Comparison of ENCODE assay signal across 9 cellular contexts in genomic region chr7:101094791-101095375, GRCh38. TPM values are rescaled to one million over a fixed set of nuclear protein-coding genes. Genes with fewer than 3 reads are reported as not detected.
A peak's percentile ranks its signal among the peaks of the same experiment; 100 is the strongest.
DNase-seq lines count a peak whose midpoint lies in the region; ATAC-seq, FAIRE-seq and TF ChIP-seq lines count a peak whose summit lies in the region.
"Had no signal": no experiment of that assay in that cellular context is flagged by ENCODE, and none has a peak within 500 bp of the region (broad histone marks: within the 10 kb centered on the region; RNA-seq: fewer than 3 reads in every experiment).

No MANE protein-coding gene starts in this region.

- H3K36me3 ChIP-seq in RWPE2 (ENCODE audit: low read depth), result peaks cover 7% of the 10 kb centered on the region
- H3K36me3 ChIP-seq in H1 (ENCODE audit: control insufficient read depth in 2 of 4, insufficient read depth in 4 of 4, low read length in 3 of 4), result peaks cover 0 to 2% (median 0%) of the 10 kb centered on the region in 4 experiments; a peak in 1 of 8 replicates
- H3K36me3 ChIP-seq: HAP-1 had no signal

- H4K5ac ChIP-seq in H1 (ENCODE audit: insufficient read length, low read depth, low read length), result no peak overlapping the region

- peaks cover 39 to 54% of the 10 kb centered on the region in 2 donors for H3K4me1 Mint-ChIP-seq in natural killer cell

- no peak overlapping the region for H2BK5ac ChIP-seq in H1 (ENCODE audit: low read depth, low read length)

- no peaks in the 10 kb centered on the region for H3K79me2 ChIP-seq in H1 (ENCODE audit: control insufficient read depth in 1 of 2, insufficient read depth in 2 of 2, low read length in 2 of 2)

- H3K36me3 Mint-ChIP-seq in natural killer cell, result no peaks in the 10 kb centered on the region

- peak overlapping the region; percentile 74 for H3K27ac ChIP-seq in RWPE2 (ENCODE audit: poor library complexity, severe bottlenecking)
- H3K27ac ChIP-seq in H1 (ENCODE audit: low read depth, low read length), result no peak overlapping the region

- no peak overlapping the region for H4K8ac ChIP-seq in H1 (ENCODE audit: extremely low read depth, insufficient read depth, low read length)

- H3K4me1 ChIP-seq in RWPE2 (ENCODE audit: insufficient read depth, poor library complexity, severe bottlenecking), result peaks cover 18% of the 10 kb centered on the region
- H3K4me1 ChIP-seq in H1 (replicated peaks in 1 of 4; ENCODE audit: control insufficient read depth in 3 of 4, insufficient read depth in 4 of 4, low read length in 3 of 4), result peaks cover 0 to 6% (median 3%) of the 10 kb centered on the region in 4 experiments; a peak in 4 of 7 replicates

- no peak overlapping the region for H3K9ac ChIP-seq in H1 (replicated peaks in 1 of 4; ENCODE audit: extremely low read depth in 1 of 4, low read depth in 3 of 4, low read length in 3 of 4)

- peak overlapping the region; percentile 68 to 73 for H3K27ac Mint-ChIP-seq in natural killer cell

- no peak overlapping the region for H2AK5ac ChIP-seq in H1 (ENCODE audit: low read depth, low read length)

- H3K9me3 Mint-ChIP-seq in natural killer cell, result no peaks in the 10 kb centered on the region

- H4K91ac ChIP-seq in H1 (replicated peaks; ENCODE audit: insufficient read length, low read length), result no peak overlapping the region

- H4K20me1 ChIP-seq in H1 (replicated peaks in 1 of 2; ENCODE audit: control insufficient read depth in 1 of 2, insufficient read depth in 2 of 2, low read length in 2 of 2), result no peaks in the 10 kb centered on the region

- no peak overlapping the region for H3K56ac ChIP-seq in H1 (replicated peaks; ENCODE audit: insufficient read length, low read depth, low read length)

- H3K79me1 ChIP-seq in H1 (ENCODE audit: low read depth, low read length), result peaks cover 1% of the 10 kb centered on the region

- POLR2A ChIA-PET in H1 (lab: Charles Lee; ENCODE audit: partially characterized antibody), result interaction anchor here (0.7 to 1.7 kb wide), 6 partner anchors 10 to 77 kb away, joined by 3 to 8 read pairs (median 3); partner anchors contain the start of gene TRIM56

- 46% methylated on average over 10 of the region's 12 CpGs; no CpG with 5 or more reads in 1 of the 2 experiments for WGBS in H1 (ENCODE audit: extremely low coverage in 1 of 2, insufficient coverage in 1 of 2, insufficient read length in 1 of 2, insufficient replicate concordance in 2 of 2, low coverage in 1 of 2, low lambda C conversion rate in 2 of 2, missing lambda C conversion rate in 1 of 2), 2 experiments

- H3K9me3 ChIP-seq in RWPE2 (ENCODE audit: severe bottlenecking), result no peaks in the 10 kb centered on the region
- peaks cover 0 to 6% of the 10 kb centered on the region in 2 experiments; a peak in 1 of 4 replicates for H3K9me3 ChIP-seq in H1 (ENCODE audit: insufficient read depth in 2 of 2, low read depth in 1 of 2, low read length in 1 of 2)
- H3K9me3 ChIP-seq: HAP-1 had no signal

- TF ChIP-seq CTCF in GM12872 (IDR thresholded peaks at IDR 0.05; ENCODE audit: insufficient read depth, low read depth, low read length) (peak; percentile 68), RWPE2 (IDR thresholded peaks at IDR 0.05; ENCODE audit: poor library complexity, severe bottlenecking) (peak; percentile 47), H1 (IDR thresholded peaks at IDR 0.05; ENCODE audit: control extremely low read depth in 1 of 3, insufficient read depth in 1 of 3, low read depth in 1 of 3, low read length in 3 of 3) (peak; percentile 73 to 78 (median 75)), natural killer cell (IDR thresholded peaks at IDR 0.05) (no peak)

- no peaks in the 10 kb centered on the region for H3K23me2 ChIP-seq in H1 (ENCODE audit: low read depth, low read length)

- TF ChIP-seq POLR2A in H1 (IDR thresholded peaks at IDR 0.05; ENCODE audit: control extremely low read depth in 1 of 2, low read depth in 2 of 2, low read length in 2 of 2), result no peak

- H2BK12ac ChIP-seq in H1 (ENCODE audit: low read depth, low read length), result no peak overlapping the region

- no peak overlapping the region for H2BK20ac ChIP-seq in H1 (ENCODE audit: low read length)

- no peak overlapping the region for H2BK120ac ChIP-seq in H1 (replicated peaks; ENCODE audit: low read depth, low read length)

- no peak overlapping the region for H3K18ac ChIP-seq in H1 (ENCODE audit: extremely low read depth, low read length)

- no peak overlapping the region for H3K4ac ChIP-seq in H1 (replicated peaks; ENCODE audit: insufficient read length, low read depth, low read length)

- CTCF ChIA-PET in H1 (lab: Charles Lee; ENCODE audit: partially characterized antibody), result interaction anchor here (0.6 to 3.3 kb wide), 35 partner anchors 8 to 1238 kb away, joined by 3 to 25 read pairs (median 4); partner anchors contain the start of genes SERPINE1 and TRIM56

- FAIRE-seq in A204.1 (lab: Jason Lieb, UNC), result peak; percentile 71
- peak; percentile 62 for FAIRE-seq in H1 (lab: Jason Lieb, UNC)

- H3K4me2 ChIP-seq in H1 (ENCODE audit: insufficient read depth in 1 of 2, low read depth in 2 of 2, low read length in 2 of 2), result no peak overlapping the region

- intact Hi-C loops in natural killer cell (cut with micrococcal nuclease), result no loop called here

- H2AFZ ChIP-seq in H1 (ENCODE audit: low read length), result no peak overlapping the region

- H3K4me3 ChIP-seq in RWPE2 (ENCODE audit: severe bottlenecking), result no peak overlapping the region
- no peak overlapping the region for H3K4me3 ChIP-seq in H1 (ENCODE audit: extremely low read depth in 1 of 4, insufficient read depth in 2 of 4, low read depth in 3 of 4, low read length in 4 of 4)
- H3K4me3 ChIP-seq: HAP-1 had no signal

- H3K27me3 Mint-ChIP-seq in natural killer cell (ENCODE audit: low read depth in 2 of 2), result no peaks in the 10 kb centered on the region

- H2BK15ac ChIP-seq in H1 (ENCODE audit: low read length), result no peak overlapping the region

- no peak overlapping the region for H3K4me3 Mint-ChIP-seq in natural killer cell

- TF ChIP-seq EP300 in H1 (IDR thresholded peaks at IDR 0.05; ENCODE audit: borderline replicate concordance in 1 of 2, low read depth in 2 of 2, low read length in 2 of 2), result no peak

- TF ChIP-seq RAD21 in H1 (IDR thresholded peaks at IDR 0.05 in 1 of 2, conservative IDR thresholded peaks at IDR 0.05 in 1 of 2; ENCODE audit: low read depth in 2 of 2, low read length in 2 of 2), result peak; percentile 67 to 75

- DNase-seq in RWPE2 (ENCODE audit: low spot score) (no peak), H1 (ENCODE audit: low read depth in 1 of 2, low spot score in 2 of 2) (peak; percentile 51 to 92), natural killer cell (no peak), epidermal melanocyte (ENCODE audit: insufficient read length, low spot score) (no peak)

- no peak overlapping the region for H3K14ac ChIP-seq in H1 (ENCODE audit: insufficient read length)

- H3K23ac ChIP-seq in H1 (ENCODE audit: insufficient read length), result no peak overlapping the region

- ATAC-seq in RWPE2 (ENCODE audit: low read depth), result no peak
- peak in 2 of 3 donors; percentile 29 to 40 for ATAC-seq in natural killer cell
- ATAC-seq in HG03469 (IDR thresholded peaks at IDR 0.05; ENCODE audit: unreplicated experiment), result no peak
- no peak for ATAC-seq in HG03460 (IDR thresholded peaks at IDR 0.05; ENCODE audit: unreplicated experiment)

- H3K27me3 ChIP-seq in RWPE2 (ENCODE audit: insufficient read depth, poor library complexity, severe bottlenecking) (no peaks in the 10 kb centered on the region), H1 (replicated peaks in 1 of 4; ENCODE audit: control insufficient read depth in 3 of 4, extremely low read depth in 1 of 4, insufficient read depth in 3 of 4, low read length in 3 of 4) (no peaks in the 10 kb centered on the region)

TF ChIP-seq in H1, 55 proteins besides CTCF, POLR2A, EP300 and RAD21 (continues in another document):
- TF ChIP-seq KDM4A (IDR thresholded peaks at IDR 0.05; ENCODE audit: low read depth, low read length, severe bottlenecking), result no peak
- TF ChIP-seq SIRT6 (IDR thresholded peaks at IDR 0.05; ENCODE audit: low read length), result no peak
- TF ChIP-seq TAF1 (IDR thresholded peaks at IDR 0.05; ENCODE audit: low read depth, low read length), result no peak
- TF ChIP-seq KDM1A (IDR thresholded peaks at IDR 0.05; ENCODE audit: borderline replicate concordance, low read length), result peak; percentile 81; the same call in 1 of the 2 replicates
- TF ChIP-seq POU5F1 (IDR thresholded peaks at IDR 0.05; ENCODE audit: low read depth, low read length), result no peak

RNA-seq across cellular contexts. Expression of gene TRIM56, which starts 9.6 kb away (rescaled TPM):
- 17.5 and 18.8 TPM in 2 replicates for total RNA-seq in H1 (2021; fragmentation: NEBNext Ultra II Directional; extraction: Animal tissue kit (Norgen Biotek cat#: 25700))
- polyA plus RNA-seq in H1 (2011; rRNA removed), result 2.0 and 3.4 TPM in 2 replicates
- 3.5 TPM for polyA plus RNA-seq in H1 (2011; cell fraction: cytosol; rRNA removed)
- 11.9 TPM for polyA plus RNA-seq in H1 (2011; cell fraction: nucleus; rRNA removed)
- polyA plus RNA-seq in H1 (2012, experiment 1 of 2), result 11.8 to 21.3 TPM (median 14.5 TPM) in 4 replicates
- 3.0 TPM for polyA plus RNA-seq in H1 (2012, experiment 2 of 2)
- polyA plus RNA-seq in H1 (2013, experiment 1 of 2), result 9.3 TPM
- 8.3 TPM for polyA plus RNA-seq in H1 (2013, experiment 2 of 2)
- 6.9 and 9.2 TPM in 2 replicates for polyA minus RNA-seq in H1 (2011; rRNA and poly(A)+ RNA removed)
- polyA minus RNA-seq in H1 (2011; cell fraction: cytosol; rRNA and poly(A)+ RNA removed), result 5.9 TPM
- polyA minus RNA-seq in H1 (2011; cell fraction: nucleus; rRNA and poly(A)+ RNA removed), result 9.1 TPM
- total RNA-seq in natural killer cell, result 10 to 100 TPM; 53.6 to 75.8 (median 63.9) TPM

RNA-seq across cellular contexts. Expression of gene SERPINE1, which starts 32.0 kb away (rescaled TPM):
- total RNA-seq in H1 (2021; fragmentation: NEBNext Ultra II Directional; extraction: Animal tissue kit (Norgen Biotek cat#: 25700)), result 5.6 and 6.8 TPM in 2 replicates
- 3.7 and 3.8 TPM in 2 replicates for polyA plus RNA-seq in H1 (2011; rRNA removed)
- 3.4 TPM for polyA plus RNA-seq in H1 (2011; cell fraction: cytosol; rRNA removed)
- 2.8 TPM for polyA plus RNA-seq in H1 (2011; cell fraction: nucleus; rRNA removed)
- 2.5 to 2.9 TPM (median 2.7 TPM) in 4 replicates for polyA plus RNA-seq in H1 (2012, experiment 1 of 2)
- 1.9 TPM for polyA plus RNA-seq in H1 (2012, experiment 2 of 2)
- polyA plus RNA-seq in H1 (2013, experiment 1 of 2), result 20.1 TPM
- 28.6 TPM for polyA plus RNA-seq in H1 (2013, experiment 2 of 2)
- 4.2 and 4.4 TPM in 2 replicates for polyA minus RNA-seq in H1 (2011; rRNA and poly(A)+ RNA removed)
- polyA minus RNA-seq in H1 (2011; cell fraction: cytosol; rRNA and poly(A)+ RNA removed), result 1.9 TPM
- polyA minus RNA-seq in H1 (2011; cell fraction: nucleus; rRNA and poly(A)+ RNA removed), result 1.00 TPM
- 1 to 10 TPM in 2 of 3 donors, under 1 TPM in 1; 0.48 to 5.5 (median 1.1) TPM for total RNA-seq in natural killer cell

RNA-seq across cellular contexts. Expression of gene AP1S1, which starts 59.4 kb away (rescaled TPM):
- 56.0 and 56.1 TPM in 2 replicates for total RNA-seq in H1 (2021; fragmentation: NEBNext Ultra II Directional; extraction: Animal tissue kit (Norgen Biotek cat#: 25700))
- polyA plus RNA-seq in H1 (2011; rRNA removed), result 59.3 and 72.3 TPM in 2 replicates
- 115 TPM for polyA plus RNA-seq in H1 (2011; cell fraction: cytosol; rRNA removed)
- 109 TPM for polyA plus RNA-seq in H1 (2011; cell fraction: nucleus; rRNA removed)
- 81.1 to 105 TPM (median 95.8 TPM) in 4 replicates for polyA plus RNA-seq in H1 (2012, experiment 1 of 2)
- polyA plus RNA-seq in H1 (2012, experiment 2 of 2), result 90.0 TPM
- polyA plus RNA-seq in H1 (2013, experiment 1 of 2), result 35.2 TPM
- 33.6 TPM for polyA plus RNA-seq in H1 (2013, experiment 2 of 2)
- 47.0 and 58.4 TPM in 2 replicates for polyA minus RNA-seq in H1 (2011; rRNA and poly(A)+ RNA removed)
- polyA minus RNA-seq in H1 (2011; cell fraction: cytosol; rRNA and poly(A)+ RNA removed), result 17.9 TPM
- 16.7 TPM for polyA minus RNA-seq in H1 (2011; cell fraction: nucleus; rRNA and poly(A)+ RNA removed)
- total RNA-seq in natural killer cell, result 1 to 10 TPM; 4.3 to 7.0 (median 5.0) TPM

Comparison
In these comparisons a context has a peak if more than half of its experiments do, and no peak if none do; other contexts are left out.
1. ATAC-seq: peak in natural killer cell (2 of 3); none in RWPE2 (single experiment), HG03469 (single experiment) and HG03460 (single experiment).
2. DNase-seq: peak in H1 (2 of 2); none in RWPE2 (single experiment), natural killer cell (single experiment) and epidermal melanocyte (single experiment).